ENCODE assay signal across 39 cellular contexts in the genomic region with DNA sequence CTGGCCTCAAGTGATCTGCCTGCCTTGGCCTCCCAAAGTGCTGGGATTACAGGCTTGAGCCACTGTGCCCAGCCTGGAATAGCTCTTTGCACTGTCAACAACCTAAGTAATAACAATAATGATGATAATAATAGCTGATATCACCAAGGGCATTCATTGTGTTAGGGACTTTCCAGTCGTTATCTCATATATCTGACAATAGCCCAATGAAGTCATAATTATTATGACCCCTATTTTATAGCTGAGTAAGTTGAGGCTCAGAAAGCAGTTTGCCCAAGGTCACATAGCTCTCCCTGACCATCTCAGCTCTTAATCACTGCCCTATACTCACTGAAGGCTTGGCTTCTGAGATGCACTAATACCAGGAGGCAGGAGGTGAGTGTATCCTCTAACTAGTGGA. TPM values are rescaled to one million over a fixed set of nuclear protein-coding genes. Genes with fewer than 3 reads are reported as not detected.
"Had no signal": no experiment of that assay in that cellular context is flagged by ENCODE, and none has a peak within 500 bp of the region (broad histone marks: within the 10 kb centered on the region; RNA-seq: fewer than 3 reads in every experiment).

No MANE protein-coding gene starts in this region.

- FAIRE-seq: TTC549 had no signal

- DNase-seq: activated B cell treated with CpG ODN at 0.5 μM for 24 hours; activated CD4-positive, alpha-beta memory T cell treated with anti-CD3 and anti-CD28 coated beads for 36 hours; activated CD4-positive, alpha-beta T cell treated with anti-CD3 and anti-CD28 coated beads for 4 hours; activated CD4-positive, alpha-beta T cell treated with anti-CD3 and anti-CD28 coated beads, Interleukin-2, amount 10 ng/mL, durations not matched to agents 24 days and 14 days; activated CD4-positive, alpha-beta T cell treated with anti-CD3 and anti-CD28 coated beads, Interleukin-2, amount 50 U/mL, for 1 hour; activated CD4-positive, alpha-beta T cell treated with anti-CD3 and anti-CD28 coated beads, Interleukin-2, amount 50 U/mL, for 4 hours; activated CD4-positive, CD25-positive, alpha-beta regulatory T cell treated with anti-CD3 and anti-CD28 coated beads, Interleukin-2, amount 50 U/mL, for 72 hours; activated CD8-positive, alpha-beta memory T cell treated with anti-CD3 and anti-CD28 coated beads, Interleukin-2, amount 50 U/mL, for 4 hours; activated CD8-positive, alpha-beta T cell treated with anti-CD3 and anti-CD28 coated beads for 36 hours; activated effector memory CD4-positive, alpha-beta T cell treated with Interleukin-2 at 50 U/mL for 16 hours; activated gamma-delta T cell; activated naive CD4-positive, alpha-beta T cell treated with anti-CD3 and anti-CD28 coated beads, Interleukin-2, amount 10 ng/mL, durations not matched to agents 7 days and 5 days; activated naive CD4-positive, alpha-beta T cell treated with Interleukin-2 at 50 U/mL for 16 hours; activated naive CD8-positive, alpha-beta T cell treated with anti-CD3 and anti-CD28 coated beads, Interleukin-2, amount 10 ng/mL, durations not matched to agents 7 days and 5 days; activated naive CD8-positive, alpha-beta T cell treated with anti-CD3 and anti-CD28 coated beads, Interleukin-2, amount 50 U/mL, for 24 hours; activated T-cell treated with anti-CD3 and anti-CD28 coated beads for 4 hours; activated T-cell treated with anti-CD3 and anti-CD28 coated beads, Interleukin-2, amount 50 U/mL, for 1 hour; activated T-cell treated with anti-CD3 and anti-CD28 coated beads, Interleukin-2, amount 50 U/mL, for 4 hours; activated T-cell treated with anti-CD3 and anti-CD28 coated beads, Interleukin-2, amount 50 U/mL, for 72 hours; amygdala; anterior cingulate cortex; body of pancreas; brain microvascular endothelial cell; central memory CD4-positive, alpha-beta T cell; T-helper 1 cell; T-helper 2 cell; T-helper 9 cell had no signal

- H3K9me3 ChIP-seq: ascending aorta, body of pancreas, breast epithelium had no signal

- H3K4me3 Mint-ChIP-seq: activated B cell treated with CpG ODN at 0.5 μM for 24 hours; activated CD4-positive, alpha-beta memory T cell treated with anti-CD3 and anti-CD28 coated beads for 36 hours; activated CD4-positive, alpha-beta T cell treated with anti-CD3 and anti-CD28 coated beads, Interleukin-2, amount 10 ng/mL, durations not matched to agents 24 days and 14 days; activated CD8-positive, alpha-beta T cell treated with anti-CD3 and anti-CD28 coated beads for 36 hours; activated naive CD4-positive, alpha-beta T cell treated with anti-CD3 and anti-CD28 coated beads, Interleukin-2, amount 10 ng/mL, durations not matched to agents 7 days and 5 days; activated naive CD4-positive, alpha-beta T cell treated with anti-CD3 and anti-CD28 coated beads, Interleukin-2, amount 50 U/mL, for 24 hours; activated naive CD8-positive, alpha-beta T cell; activated naive CD8-positive, alpha-beta T cell treated with anti-CD3 and anti-CD28 coated beads, Interleukin-2, amount 10 ng/mL, durations not matched to agents 7 days and 5 days; activated naive CD8-positive, alpha-beta T cell treated with anti-CD3 and anti-CD28 coated beads, Interleukin-2, amount 50 U/mL, for 24 hours; activated T-cell treated with anti-CD3 and anti-CD28 coated beads, Interleukin-2, amount 50 U/mL, for 4 hours; activated T-cell treated with anti-CD3 and anti-CD28 coated beads, Interleukin-2, amount 50 U/mL, for 72 hours; activated T-helper 1 cell treated with anti-CD3 and anti-CD28 coated beads, Interleukin-12 subunit alpha, Interleukin-12 subunit beta, Interleukin-2, Interleukin-4 antibody, amounts not matched to agents 30 ng/mL and 10 ng/mL and 1 ng/mL, durations not matched to agents 14 hours and 24 hours and 36 hours; activated T-helper 17 cell treated with anti-CD3 and anti-CD28 coated beads, Interleukin-2, amount 50 U/mL, for 72 hours; T-helper 1 cell treated with Interleukin-12 subunit alpha and Interleukin-12 subunit beta and Interleukin-4 antibody, amounts not matched to agents 30 μg/mL and 1 μg/mL, for 36 hours; T-helper 2 cell treated with Interferon-gamma antibody and Interleukin-4, amounts not matched to agents 5 μg/mL and 100 μg/mL, for 36 hours had no signal

- H3K4me1 Mint-ChIP-seq: activated naive CD4-positive, alpha-beta T cell treated with anti-CD3 and anti-CD28 coated beads, Interleukin-2, amount 50 U/mL, for 24 hours; activated T-helper 17 cell treated with anti-CD3 and anti-CD28 coated beads, Interleukin-2, amount 50 U/mL, for 72 hours had no signal

- ATAC-seq: activated CD8-positive, alpha-beta T cell treated with anti-CD3 and anti-CD28 coated beads for 36 hours; activated naive CD8-positive, alpha-beta T cell treated with anti-CD3 and anti-CD28 coated beads, Interleukin-2, amount 50 U/mL, for 24 hours; activated T-cell treated with anti-CD3 and anti-CD28 coated beads, Interleukin-2, amount 50 U/mL, for 4 hours; activated T-cell treated with anti-CD3 and anti-CD28 coated beads, Interleukin-2, amount 50 U/mL, for 72 hours; activated T-helper 17 cell treated with anti-CD3 and anti-CD28 coated beads, Interleukin-2, amount 50 U/mL, for 72 hours; body of pancreas had no signal

- H3K4me3 ChIP-seq: ascending aorta, body of pancreas, breast epithelium had no signal

- H3K9me3 Mint-ChIP-seq: activated B cell treated with CpG ODN at 0.5 μM for 24 hours; activated CD4-positive, alpha-beta memory T cell treated with anti-CD3 and anti-CD28 coated beads for 36 hours; activated CD4-positive, alpha-beta T cell treated with anti-CD3 and anti-CD28 coated beads, Interleukin-2, amount 10 ng/mL, durations not matched to agents 24 days and 14 days; activated CD8-positive, alpha-beta T cell treated with anti-CD3 and anti-CD28 coated beads for 36 hours; activated naive CD4-positive, alpha-beta T cell treated with anti-CD3 and anti-CD28 coated beads, Interleukin-2, amount 10 ng/mL, durations not matched to agents 7 days and 5 days; activated naive CD4-positive, alpha-beta T cell treated with anti-CD3 and anti-CD28 coated beads, Interleukin-2, amount 50 U/mL, for 24 hours; activated naive CD8-positive, alpha-beta T cell treated with anti-CD3 and anti-CD28 coated beads, Interleukin-2, amount 10 ng/mL, durations not matched to agents 7 days and 5 days; activated naive CD8-positive, alpha-beta T cell treated with anti-CD3 and anti-CD28 coated beads, Interleukin-2, amount 50 U/mL, for 24 hours; activated T-cell treated with anti-CD3 and anti-CD28 coated beads, Interleukin-2, amount 50 U/mL, for 4 hours; activated T-cell treated with anti-CD3 and anti-CD28 coated beads, Interleukin-2, amount 50 U/mL, for 72 hours; activated T-helper 1 cell treated with anti-CD3 and anti-CD28 coated beads, Interleukin-12 subunit alpha, Interleukin-12 subunit beta, Interleukin-2, Interleukin-4 antibody, amounts not matched to agents 30 ng/mL and 10 ng/mL and 1 ng/mL, durations not matched to agents 14 hours and 24 hours and 36 hours; activated T-helper 17 cell treated with anti-CD3 and anti-CD28 coated beads, Interleukin-2, amount 50 U/mL, for 72 hours; T-helper 1 cell treated with Interleukin-12 subunit alpha and Interleukin-12 subunit beta and Interleukin-4 antibody, amounts not matched to agents 30 μg/mL and 1 μg/mL, for 36 hours; T-helper 2 cell treated with Interferon-gamma antibody and Interleukin-4, amounts not matched to agents 5 μg/mL and 100 μg/mL, for 36 hours had no signal

- H3K27me3 ChIP-seq: ascending aorta, body of pancreas, brain microvascular endothelial cell had no signal

- H3K4me1 ChIP-seq: ascending aorta, body of pancreas, breast epithelium had no signal

- H3K27ac ChIP-seq: ascending aorta, body of pancreas, brain microvascular endothelial cell, breast epithelium, VCaP had no signal

- H3K27ac Mint-ChIP-seq: activated B cell treated with CpG ODN at 0.5 μM for 24 hours; activated CD4-positive, alpha-beta memory T cell treated with anti-CD3 and anti-CD28 coated beads for 36 hours; activated CD4-positive, alpha-beta T cell treated with anti-CD3 and anti-CD28 coated beads, Interleukin-2, amount 10 ng/mL, durations not matched to agents 24 days and 14 days; activated CD8-positive, alpha-beta T cell treated with anti-CD3 and anti-CD28 coated beads for 36 hours; activated naive CD4-positive, alpha-beta T cell treated with anti-CD3 and anti-CD28 coated beads, Interleukin-2, amount 10 ng/mL, durations not matched to agents 7 days and 5 days; activated naive CD4-positive, alpha-beta T cell treated with anti-CD3 and anti-CD28 coated beads, Interleukin-2, amount 50 U/mL, for 24 hours; activated naive CD8-positive, alpha-beta T cell; activated naive CD8-positive, alpha-beta T cell treated with anti-CD3 and anti-CD28 coated beads, Interleukin-2, amount 10 ng/mL, durations not matched to agents 7 days and 5 days; activated naive CD8-positive, alpha-beta T cell treated with anti-CD3 and anti-CD28 coated beads, Interleukin-2, amount 50 U/mL, for 24 hours; activated T-cell treated with anti-CD3 and anti-CD28 coated beads, Interleukin-2, amount 50 U/mL, for 72 hours; activated T-helper 1 cell treated with anti-CD3 and anti-CD28 coated beads, Interleukin-12 subunit alpha, Interleukin-12 subunit beta, Interleukin-2, Interleukin-4 antibody, amounts not matched to agents 30 ng/mL and 10 ng/mL and 1 ng/mL, durations not matched to agents 14 hours and 24 hours and 36 hours; activated T-helper 17 cell treated with anti-CD3 and anti-CD28 coated beads, Interleukin-2, amount 50 U/mL, for 72 hours; T-helper 1 cell treated with Interleukin-12 subunit alpha and Interleukin-12 subunit beta and Interleukin-4 antibody, amounts not matched to agents 30 μg/mL and 1 μg/mL, for 36 hours; T-helper 2 cell treated with Interferon-gamma antibody and Interleukin-4, amounts not matched to agents 5 μg/mL and 100 μg/mL, for 36 hours had no signal

- H3K36me3 Mint-ChIP-seq: activated CD4-positive, alpha-beta memory T cell treated with anti-CD3 and anti-CD28 coated beads for 36 hours; activated naive CD4-positive, alpha-beta T cell treated with anti-CD3 and anti-CD28 coated beads, Interleukin-2, amount 10 ng/mL, durations not matched to agents 7 days and 5 days; activated naive CD4-positive, alpha-beta T cell treated with anti-CD3 and anti-CD28 coated beads, Interleukin-2, amount 50 U/mL, for 24 hours; activated naive CD8-positive, alpha-beta T cell; activated naive CD8-positive, alpha-beta T cell treated with anti-CD3 and anti-CD28 coated beads, Interleukin-2, amount 10 ng/mL, durations not matched to agents 7 days and 5 days had no signal

- H3K36me3 ChIP-seq: ascending aorta, brain microvascular endothelial cell, breast epithelium had no signal

- H3K27me3 Mint-ChIP-seq: activated B cell treated with CpG ODN at 0.5 μM for 24 hours; activated CD4-positive, alpha-beta memory T cell treated with anti-CD3 and anti-CD28 coated beads for 36 hours; activated CD4-positive, alpha-beta T cell treated with anti-CD3 and anti-CD28 coated beads, Interleukin-2, amount 10 ng/mL, durations not matched to agents 24 days and 14 days; activated CD8-positive, alpha-beta T cell treated with anti-CD3 and anti-CD28 coated beads for 36 hours; activated naive CD4-positive, alpha-beta T cell treated with anti-CD3 and anti-CD28 coated beads, Interleukin-2, amount 10 ng/mL, durations not matched to agents 7 days and 5 days; activated naive CD4-positive, alpha-beta T cell treated with anti-CD3 and anti-CD28 coated beads, Interleukin-2, amount 50 U/mL, for 24 hours; activated naive CD8-positive, alpha-beta T cell; activated naive CD8-positive, alpha-beta T cell treated with anti-CD3 and anti-CD28 coated beads, Interleukin-2, amount 50 U/mL, for 24 hours; activated T-helper 17 cell treated with anti-CD3 and anti-CD28 coated beads, Interleukin-2, amount 50 U/mL, for 72 hours had no signal

RNA-seq across cellular contexts. Expression of gene ADGRG4, which starts 30.8 kb away (rescaled TPM):
- total RNA-seq: activated B cell treated with CpG ODN at 0.5 μM for 24 hours; activated CD4-positive, alpha-beta memory T cell treated with anti-CD3 and anti-CD28 coated beads for 36 hours; activated CD4-positive, alpha-beta T cell treated with anti-CD3 and anti-CD28 coated beads, Interleukin-2, amount 10 ng/mL, durations not matched to agents 24 days and 14 days; activated CD8-positive, alpha-beta memory T cell treated with anti-CD3 and anti-CD28 coated beads for 36 hours; activated CD8-positive, alpha-beta T cell treated with anti-CD3 and anti-CD28 coated beads for 36 hours; activated naive CD8-positive, alpha-beta T cell treated with anti-CD3 and anti-CD28 coated beads, Interleukin-2, amount 10 ng/mL, durations not matched to agents 7 days and 5 days; activated T-cell treated with anti-CD3 and anti-CD28 coated beads, Interleukin-2, amount 50 U/mL, for 4 hours; activated T-cell treated with anti-CD3 and anti-CD28 coated beads, Interleukin-2, amount 50 U/mL, for 72 hours; activated T-helper 1 cell treated with anti-CD3 and anti-CD28 coated beads, Interleukin-12 subunit alpha, Interleukin-12 subunit beta, Interleukin-2, Interleukin-4 antibody, amounts not matched to agents 30 ng/mL and 10 ng/mL and 1 ng/mL, durations not matched to agents 14 hours and 24 hours and 36 hours; activated T-helper 17 cell treated with anti-CD3 and anti-CD28 coated beads, Interleukin-2, amount 50 U/mL, for 72 hours; body of pancreas; cerebellum had no signal
